Comparison of ENCODE assay signal across 16 cellular contexts in genomic region chr15:101619615-101619865, GRCh38. TPM values are rescaled to one million over a fixed set of nuclear protein-coding genes. Genes with fewer than 3 reads are reported as not detected.
DNase-seq lines count a peak whose midpoint lies in the region; ATAC-seq and TF ChIP-seq lines count a peak whose summit lies in the region.
"Had no signal": no experiment of that assay in that cellular context is flagged by ENCODE, and none has a peak within 500 bp of the region (broad histone marks: within the 10 kb centered on the region; RNA-seq: fewer than 3 reads in every experiment).

No MANE protein-coding gene starts in this region.

- H4K91ac ChIP-seq in mesenchymal stem cell (ENCODE audit: low read length), result peak overlapping the region; percentile 37

- H3K36me3 ChIP-seq in cardiac muscle cell (no peaks in the 10 kb centered on the region), KMS-11 (ENCODE audit: insufficient read depth) (no peaks in the 10 kb centered on the region), mesenchymal stem cell (ENCODE audit: control insufficient read depth in 1 of 2, insufficient read depth in 2 of 2, low read depth in 1 of 2, low read length in 2 of 2) (peaks cover 0 to 14% of the 10 kb centered on the region in 2 experiments), gastrocnemius medialis (no peaks in the 10 kb centered on the region)

- CTCF ChIA-PET in activated CD8-positive, alpha-beta T cell treated with anti-CD3 and anti-CD28 coated beads, Interleukin-2, amount 10 ng/mL, durations not matched to agents 7 days and 5 days (lab: Charles Lee), result no interaction called here

- intact Hi-C loops in right cardiac atrium (cut with DNase I), result no loop called here
- intact Hi-C loops in gastrocnemius medialis (cut with DNase I; ENCODE audit: low total_unique reads), result no loop called here

- H3K4me1 Mint-ChIP-seq in chondrocyte (ENCODE audit: low read depth), result peaks cover 24% of the 10 kb centered on the region
- H3K4me1 Mint-ChIP-seq in activated CD8-positive, alpha-beta T cell treated with anti-CD3 and anti-CD28 coated beads, Interleukin-2, amount 10 ng/mL, durations not matched to agents 7 days and 5 days (ENCODE audit: low read depth), result peaks cover 23% of the 10 kb centered on the region

- TF ChIP-seq CTCF in cardiac muscle cell (IDR thresholded peaks at IDR 0.05; ENCODE audit: low read depth, low read length) (no peak), KMS-11 (conservative IDR thresholded peaks at IDR 0.05; ENCODE audit: low read depth, low read length) (no peak), gastrocnemius medialis (IDR thresholded peaks at IDR 0.05 in 4 of 5, conservative IDR thresholded peaks at IDR 0.05 in 1 of 5) (no peak), chondrocyte (IDR thresholded peaks at IDR 0.05) (no peak)

- H3K23ac ChIP-seq in mesenchymal stem cell (ENCODE audit: low read length in 2 of 2), result no peak overlapping the region

- peaks cover 2% of the 10 kb centered on the region for H3K27me3 Mint-ChIP-seq in chondrocyte (ENCODE audit: low read depth)
- no peaks in the 10 kb centered on the region for H3K27me3 Mint-ChIP-seq in activated CD8-positive, alpha-beta T cell treated with anti-CD3 and anti-CD28 coated beads, Interleukin-2, amount 10 ng/mL, durations not matched to agents 7 days and 5 days (ENCODE audit: low read depth)
- H3K27me3 Mint-ChIP-seq: B cell had no signal

- no peak overlapping the region for H3K4ac ChIP-seq in mesenchymal stem cell (ENCODE audit: low read depth in 1 of 2, low read length in 2 of 2)

- H3K4me3 ChIP-seq in cardiac muscle cell (no peak overlapping the region), right cardiac atrium (ENCODE audit: low read length) (no peak overlapping the region), KMS-11 (IDR thresholded peaks at IDR 0.05; ENCODE audit: insufficient read depth, low read depth, low read length) (no peak overlapping the region), mesenchymal stem cell (ENCODE audit: insufficient read depth in 1 of 2, low read depth in 1 of 2, low read length in 2 of 2) (no peak overlapping the region), gastrocnemius medialis (no peak overlapping the region)

- H3K4me1 ChIP-seq in cardiac muscle cell (ENCODE audit: low read depth) (peaks cover 55% of the 10 kb centered on the region), right cardiac atrium (ENCODE audit: control insufficient read depth, insufficient read depth, low read length) (peaks cover 2% of the 10 kb centered on the region), KMS-11 (ENCODE audit: low read depth, poor library complexity, severe bottlenecking) (peaks cover 43% of the 10 kb centered on the region), mesenchymal stem cell (ENCODE audit: control insufficient read depth, insufficient read depth, low read depth, low read length) (peaks cover 12% of the 10 kb centered on the region), gastrocnemius medialis (peaks cover 59 to 84% of the 10 kb centered on the region in 2 donors)

- in situ Hi-C loops in gastrocnemius medialis (cut with MboI; ENCODE audit: low sequenced_read_pairs in 4 of 4), result no loop called here

- no peak overlapping the region for H3K27ac Mint-ChIP-seq in chondrocyte (ENCODE audit: unreplicated experiment)
- H3K27ac Mint-ChIP-seq in activated CD8-positive, alpha-beta T cell treated with anti-CD3 and anti-CD28 coated beads, Interleukin-2, amount 10 ng/mL, durations not matched to agents 7 days and 5 days, result no peak overlapping the region
- H3K27ac Mint-ChIP-seq: B cell; CD8-positive, alpha-beta T cell had no signal

- H3K9me3 ChIP-seq in cardiac muscle cell (ENCODE audit: low read depth) (no peaks in the 10 kb centered on the region), right cardiac atrium (ENCODE audit: control insufficient read depth, low read length) (peaks cover 2% of the 10 kb centered on the region), mesenchymal stem cell (ENCODE audit: control insufficient read depth, low read length) (no peaks in the 10 kb centered on the region), gastrocnemius medialis (no peaks in the 10 kb centered on the region)
- H3K9me3 ChIP-seq: Caco-2 had no signal

- H3K79me2 ChIP-seq in KMS-11 (ENCODE audit: insufficient read depth, low read depth), result no peaks in the 10 kb centered on the region

- ATAC-seq in right cardiac atrium (no peak), gastrocnemius medialis (no peak)
- ATAC-seq in activated CD8-positive, alpha-beta T cell treated with anti-CD3 and anti-CD28 coated beads, Interleukin-2, amount 10 ng/mL, durations not matched to agents 7 days and 5 days, result no peak
- ATAC-seq: CD8-positive, alpha-beta T cell had no signal

- H3K36me3 Mint-ChIP-seq in chondrocyte (ENCODE audit: low read depth), result peaks cover 11% of the 10 kb centered on the region
- H3K36me3 Mint-ChIP-seq in activated CD8-positive, alpha-beta T cell treated with anti-CD3 and anti-CD28 coated beads, Interleukin-2, amount 10 ng/mL, durations not matched to agents 7 days and 5 days (ENCODE audit: low read depth), result peaks cover 12% of the 10 kb centered on the region

- H2BK12ac ChIP-seq in mesenchymal stem cell (ENCODE audit: low read length in 2 of 2), result no peak overlapping the region

- H3K18ac ChIP-seq in mesenchymal stem cell (ENCODE audit: low read depth in 1 of 2, low read length in 2 of 2), result no peak overlapping the region

- H3K9ac ChIP-seq in KMS-11 (no peak overlapping the region), mesenchymal stem cell (ENCODE audit: low read length) (no peak overlapping the region)

- 88% methylated on average over 6 of the region's 6 CpGs for WGBS in right cardiac atrium
- 89% methylated on average over 5 of the region's 6 CpGs for WGBS in mesenchymal stem cell

- peaks cover 20% of the 10 kb centered on the region for H3K9me3 Mint-ChIP-seq in chondrocyte (ENCODE audit: low read depth)
- peaks cover 3% of the 10 kb centered on the region for H3K9me3 Mint-ChIP-seq in activated CD8-positive, alpha-beta T cell treated with anti-CD3 and anti-CD28 coated beads, Interleukin-2, amount 10 ng/mL, durations not matched to agents 7 days and 5 days (ENCODE audit: insufficient read depth)
- H3K9me3 Mint-ChIP-seq: CD8-positive, alpha-beta T cell had no signal

- no peaks in the 10 kb centered on the region for H3K27me3 ChIP-seq in cardiac muscle cell
- no peaks in the 10 kb centered on the region for H3K27me3 ChIP-seq in right cardiac atrium (ENCODE audit: control insufficient read depth, insufficient read depth)
- H3K27me3 ChIP-seq in KMS-11 (ENCODE audit: insufficient read depth, low read depth), result no peaks in the 10 kb centered on the region
- H3K27me3 ChIP-seq in mesenchymal stem cell (ENCODE audit: control insufficient read depth in 1 of 2, insufficient read depth in 1 of 2, low read length in 2 of 2), result peaks cover 8 to 14% of the 10 kb centered on the region in 2 experiments
- no peaks in the 10 kb centered on the region for H3K27me3 ChIP-seq in gastrocnemius medialis

- POLR2A ChIA-PET in activated CD8-positive, alpha-beta T cell treated with anti-CD3 and anti-CD28 coated beads, Interleukin-2, amount 10 ng/mL, durations not matched to agents 7 days and 5 days (lab: Charles Lee), result no interaction called here

- H2BK120ac ChIP-seq in mesenchymal stem cell (ENCODE audit: low read depth, low read length), result no peak overlapping the region

- no peaks in the 10 kb centered on the region for H3K79me1 ChIP-seq in mesenchymal stem cell (replicated peaks; ENCODE audit: low read length, poor library complexity, severe bottlenecking)

- no peak for TF ChIP-seq POLR2A in gastrocnemius medialis (IDR thresholded peaks at IDR 0.05)

- H2AK5ac ChIP-seq in mesenchymal stem cell (ENCODE audit: low read length, severe bottlenecking), result no peak overlapping the region

- H3K4me3 Mint-ChIP-seq in chondrocyte (ENCODE audit: unreplicated experiment), result no peak overlapping the region
- H3K4me3 Mint-ChIP-seq in activated CD8-positive, alpha-beta T cell treated with anti-CD3 and anti-CD28 coated beads, Interleukin-2, amount 10 ng/mL, durations not matched to agents 7 days and 5 days, result no peak overlapping the region
- H3K4me3 Mint-ChIP-seq: B cell; CD8-positive, alpha-beta T cell had no signal

- no peak for DNase-seq in cardiac muscle cell (ENCODE audit: low read depth in 1 of 2, low spot score in 1 of 2)
- no peak for DNase-seq in right cardiac atrium
- no peak for DNase-seq in mesenchymal stem cell
- DNase-seq in gastrocnemius medialis, result no peak
- DNase-seq in chondrocyte (ENCODE audit: low spot score), result no peak
- no peak for DNase-seq in activated CD8-positive, alpha-beta T cell treated with anti-CD3 and anti-CD28 coated beads, Interleukin-2, amount 10 ng/mL, durations not matched to agents 7 days and 5 days
- no peak for DNase-seq in SK-N-DZ (ENCODE audit: low spot score)
- DNase-seq: C1 segment of cervical spinal cord; Caco-2; CD8-positive, alpha-beta T cell; DMS153; DND-41; HCEC 1CT had no signal

- H3K27ac ChIP-seq in cardiac muscle cell, result peak overlapping the region; percentile 93
- no peak overlapping the region for H3K27ac ChIP-seq in right cardiac atrium (ENCODE audit: low read length)
- H3K27ac ChIP-seq in KMS-11, result no peak overlapping the region
- no peak overlapping the region for H3K27ac ChIP-seq in mesenchymal stem cell (ENCODE audit: low read length, poor library complexity, severe bottlenecking)
- H3K27ac ChIP-seq in gastrocnemius medialis, result peak overlapping the region; percentile 82 to 92 (median 87)
- H3K27ac ChIP-seq: 22Rv1 had no signal

- H4K20me1 ChIP-seq in KMS-11 (ENCODE audit: insufficient read depth), result no peaks in the 10 kb centered on the region

- no peak overlapping the region for H2BK5ac ChIP-seq in mesenchymal stem cell (ENCODE audit: low read depth, low read length, poor library complexity, severe bottlenecking)

- no peak overlapping the region for H4K8ac ChIP-seq in mesenchymal stem cell (ENCODE audit: low read length)

- no peak overlapping the region for H3K14ac ChIP-seq in mesenchymal stem cell (ENCODE audit: low read length in 2 of 2)

- peak overlapping the region; percentile 99; the same call in 1 of the 2 replicates for H3K4me2 ChIP-seq in KMS-11
- H3K4me2 ChIP-seq in mesenchymal stem cell (ENCODE audit: low read length, poor library complexity, severe bottlenecking), result no peak overlapping the region

- H2AFZ ChIP-seq in KMS-11 (ENCODE audit: low read depth), result no peak overlapping the region
- H2AFZ ChIP-seq in mesenchymal stem cell (ENCODE audit: low read depth, low read length), result no peak overlapping the region

- H2BK15ac ChIP-seq in mesenchymal stem cell (ENCODE audit: low read depth, poor library complexity, severe bottlenecking), result no peak overlapping the region

RNA-seq across cellular contexts. Expression of gene TM2D3, which starts 32.6 kb away (rescaled TPM):
- total RNA-seq in cardiac muscle cell (31.7 and 36.3 TPM in 2 replicates), right cardiac atrium (10 to 100 TPM; 36.5 to 49.2 (median 42.3) TPM), gastrocnemius medialis (100 to 1,000 TPM in 1 of 4 donors, 10 to 100 TPM in 3; 41.5 to 101 (median 51.9) TPM), chondrocyte (42.0 to 46.5 TPM (median 44.7 TPM) in 3 replicates)
- polyA plus RNA-seq in cardiac muscle cell (65.4 and 94.5 TPM in 2 replicates), right cardiac atrium (49.7 TPM)
- polyA plus RNA-seq in mesenchymal stem cell (2013, experiment 1 of 2), result 26.7 TPM
- 29.0 TPM for polyA plus RNA-seq in mesenchymal stem cell (2013, experiment 2 of 2)
- total RNA-seq in activated CD8-positive, alpha-beta T cell treated with anti-CD3 and anti-CD28 coated beads, Interleukin-2, amount 10 ng/mL, durations not matched to agents 7 days and 5 days, result 10 to 100 TPM; 36.8 to 38.8 TPM
- 71.4 and 78.6 TPM in 2 replicates for polyA plus RNA-seq in SK-N-DZ (2014; cell fraction: cytosol; rRNA removed)
- 82.3 and 85.2 TPM in 2 replicates for polyA plus RNA-seq in SK-N-DZ (2014; cell fraction: nucleus; rRNA removed)

Comparison
In these comparisons a context has a peak if more than half of its experiments do, and no peak if none do; other contexts are left out.
1. H3K27ac ChIP-seq: peak in cardiac muscle cell (single experiment) and gastrocnemius medialis (4 of 4); none in right cardiac atrium (single experiment), KMS-11 (single experiment) and mesenchymal stem cell (single experiment).